In the genomic region with DNA sequence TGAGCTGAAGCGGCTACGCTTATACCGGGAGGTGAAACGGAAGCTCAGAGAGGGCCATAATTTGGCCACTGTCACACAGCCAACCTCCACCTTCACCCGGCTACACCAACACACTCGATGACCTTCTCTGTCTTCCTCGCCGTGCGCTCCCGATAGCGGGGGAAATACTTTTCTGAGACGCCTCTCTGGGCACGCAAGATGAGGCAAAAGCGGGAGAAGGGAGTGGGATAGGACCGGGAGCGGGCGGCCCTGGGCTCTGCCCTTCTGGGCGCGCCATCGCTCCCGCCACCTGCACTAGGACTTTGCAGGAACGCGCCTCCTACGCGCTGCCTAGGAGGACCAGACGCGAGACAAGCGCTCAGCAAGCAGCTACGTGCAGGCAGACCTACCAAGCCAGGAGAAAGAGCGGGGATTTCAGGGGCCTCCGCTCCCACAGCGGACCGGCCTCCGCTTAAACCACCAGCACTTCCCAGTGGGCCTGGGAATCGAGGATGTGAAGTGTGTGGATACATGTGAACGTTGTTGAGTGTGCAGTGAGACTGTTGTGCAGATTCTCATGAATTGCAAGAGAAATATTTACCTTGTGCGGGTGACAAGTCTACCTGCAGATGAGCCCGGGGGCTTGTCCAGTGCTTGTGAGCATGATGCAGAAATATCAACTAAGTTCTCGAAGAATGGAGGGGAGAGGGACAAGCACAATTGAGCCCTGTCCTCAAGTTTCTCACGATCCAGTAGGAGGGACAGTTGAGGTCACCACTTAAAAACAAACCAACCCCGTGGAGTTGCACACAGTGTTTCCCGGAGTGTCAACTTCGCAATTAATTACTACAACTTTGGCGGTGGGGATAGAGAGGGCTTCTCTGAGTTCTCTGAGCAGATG, we compare ENCODE assay signal across 11 cellular contexts. TPM values are rescaled to one million over a fixed set of nuclear protein-coding genes. Genes with fewer than 3 reads are reported as not detected.
A peak's percentile ranks its signal among the peaks of the same experiment; 100 is the strongest.
DNase-seq lines count a peak whose midpoint lies in the region; ATAC-seq, FAIRE-seq and TF ChIP-seq lines count a peak whose summit lies in the region.
"Had no signal": no experiment of that assay in that cellular context is flagged by ENCODE, and none has a peak within 500 bp of the region (broad histone marks: within the 10 kb centered on the region; RNA-seq: fewer than 3 reads in every experiment).

No MANE protein-coding gene starts in this region.

- no peaks in the 10 kb centered on the region for H3K79me2 ChIP-seq in PC-9 (ENCODE audit: low read depth)

- intact Hi-C loops in Calu3 (cut with micrococcal nuclease; ENCODE audit: unreplicated experiment) (loop anchor here (10.0 kb wide), 1 partner anchor 708 kb away; no protein-coding TSS in a partner anchor), PC-9 (cut with micrococcal nuclease; ENCODE audit: unreplicated experiment) (loop anchor here (10.0 kb wide), 3 partner anchors 208 to 1338 kb away; no protein-coding TSS in a partner anchor), pancreas (cut with DNase I) (loop anchor here in 2 of 3 donors (5.0 to 10.0 kb wide), 3 partner anchors 468 to 898 kb away; no protein-coding TSS in a partner anchor)

- peaks cover 24% of the 10 kb centered on the region for H3K4me1 Mint-ChIP-seq in Calu3 (ENCODE audit: low read depth, unreplicated experiment)

- H3K27ac Mint-ChIP-seq in Calu3 (ENCODE audit: unreplicated experiment): no peak overlapping the region

- FAIRE-seq in pancreas (lab: Jason Lieb, UNC): no peak

- H3K4me3 Mint-ChIP-seq in Calu3 (ENCODE audit: low read depth, unreplicated experiment): peak overlapping the region; percentile 57

- no peaks in the 10 kb centered on the region for H3K9me3 Mint-ChIP-seq in Calu3 (ENCODE audit: low read depth, unreplicated experiment)

- POLR2A ChIA-PET in PC-9 (lab: Charles Lee; ENCODE audit: unreplicated experiment): no interaction called here

- H3K9me2 ChIP-seq in PC-9 (ENCODE audit: insufficient read depth): no peaks in the 10 kb centered on the region

- no peak overlapping the region for H3K4me3 ChIP-seq in PC-9
- H3K4me3 ChIP-seq in epithelial cell of esophagus (ENCODE audit: low read length): peak overlapping the region; percentile 38
- H3K4me3 ChIP-seq in pancreas: peak overlapping the region in 3 of 4 donors; percentile 9 to 52 (median 37)

- no peaks in the 10 kb centered on the region for H4K20me1 ChIP-seq in PC-9 (ENCODE audit: insufficient read depth)

- ATAC-seq in pancreas (peak; percentile 6 to 26 (median 17)), GM18519 (IDR thresholded peaks at IDR 0.05; ENCODE audit: low FRiP score, unreplicated experiment) (no peak), GM21447 (IDR thresholded peaks at IDR 0.05; ENCODE audit: unreplicated experiment) (no peak)

- WGBS in pancreas, 2 donors: 8 to 14% methylated on average over 43 to 44 of the region's 44 CpGs

- BruUV-seq in Calu3 (replicated peaks; lab: Mats Ljungman, UMichigan): no TSS peak
- BruUV-seq in PC-9 (replicated peaks; lab: Mats Ljungman, UMichigan): no TSS peak

- peak overlapping the region; percentile 62; the same call in 1 of the 2 replicates for H3K4me2 ChIP-seq in PC-9

- H3K27me3 ChIP-seq in PC-9 (ENCODE audit: insufficient read depth, low read depth) (no peaks in the 10 kb centered on the region), pancreas (peaks cover 0 to 18% (median 6%) of the 10 kb centered on the region in 4 donors)

- no peak overlapping the region for H3K27ac ChIP-seq in PC-9
- no peak overlapping the region for H3K27ac ChIP-seq in pancreas

- CTCF ChIA-PET in Calu3 (lab: Charles Lee) (interaction anchor here (1.0 kb wide), 1 partner anchor 473 kb away, joined by 3 read pairs; no protein-coding TSS in a partner anchor), PC-9 (lab: Charles Lee) (interaction anchor here (0.6 to 3.9 kb wide), 2 partner anchors 560 kb away, joined by 3 to 32 read pairs; no protein-coding TSS in a partner anchor)

- H3K27me3 Mint-ChIP-seq in Calu3 (ENCODE audit: unreplicated experiment): peaks cover 86% of the 10 kb centered on the region

- TF ChIP-seq CTCF in Calu3 (IDR thresholded peaks at IDR 0.05; ENCODE audit: unreplicated experiment): no peak
- TF ChIP-seq CTCF in PC-9 (conservative IDR thresholded peaks at IDR 0.05): no peak
- TF ChIP-seq CTCF in epithelial cell of esophagus (IDR thresholded peaks at IDR 0.05; ENCODE audit: insufficient read depth, low read depth, low read length, missing control alignments): no peak
- no peak for TF ChIP-seq CTCF in pancreas (IDR thresholded peaks at IDR 0.05)

- DNase-seq in Calu3 (no peak), PC-9 (no peak), epithelial cell of esophagus (ENCODE audit: low read depth) (peak; percentile 29), pancreas (no peak), globus pallidus (ENCODE audit: low spot score) (no peak), islet precursor cell (no peak)
- DNase-seq: activated naive CD4-positive, alpha-beta T cell treated with anti-CD3 and anti-CD28 coated beads, Interleukin-2, amount 50 U/mL, for 16 hours had no signal

- H3F3A ChIP-seq in PC-9 (ENCODE audit: insufficient read depth, low read depth): peaks cover 4% of the 10 kb centered on the region; the same call in 1 of the 2 replicates

- H3K36me3 ChIP-seq in PC-9 (ENCODE audit: low read depth): no peaks in the 10 kb centered on the region
- no peaks in the 10 kb centered on the region for H3K36me3 ChIP-seq in pancreas

- H3K36me3 Mint-ChIP-seq in Calu3 (ENCODE audit: insufficient read depth, unreplicated experiment): peaks cover 4% of the 10 kb centered on the region

- peaks cover under 1% of the 10 kb centered on the region; the same call in 1 of the 2 replicates for H3K4me1 ChIP-seq in PC-9 (replicated peaks; ENCODE audit: insufficient read depth)
- H3K4me1 ChIP-seq in pancreas: peaks cover 0 to 18% (median 6%) of the 10 kb centered on the region in 3 donors

- H3K9me3 ChIP-seq in PC-9 (ENCODE audit: insufficient read depth, low read depth): no peaks in the 10 kb centered on the region
- H3K9me3 ChIP-seq in pancreas: no peaks in the 10 kb centered on the region

- 0 out of 2 replicates have a peak overlapping the region, but pooled peaks have one; percentile 50 for H2AFZ ChIP-seq in PC-9

RNA-seq across cellular contexts. Expression of gene SIX3, which starts 11.5 kb away (rescaled TPM):
- total RNA-seq in Calu3 (2022) (not detected in 2 replicates), PC-9 (2021) (1.4 TPM in 2 replicates), pancreas (under 1 TPM; 0.19 to 0.72 (median 0.25) TPM)
- 1 to 10 TPM; 1.4 to 1.7 TPM for polyA plus RNA-seq in pancreas
- total RNA-seq: left lobe of liver, RPMI7951 had no signal

RNA-seq across cellular contexts. Expression of gene SIX2, which starts 56.2 kb away (rescaled TPM):
- total RNA-seq in Calu3 (2022) (not detected in 2 replicates), PC-9 (2021) (10.2 and 11.9 TPM in 2 replicates), pancreas (1 to 10 TPM; 2.8 to 6.2 (median 3.5) TPM)
- 1 to 10 TPM; 3.6 to 4.2 TPM for polyA plus RNA-seq in pancreas
- total RNA-seq: left lobe of liver had no signal

Comparison
In these comparisons a context has a peak if more than half of its experiments do, and no peak if none do; other contexts are left out.
1. ATAC-seq: peak in pancreas (4 of 4); none in GM18519 (single experiment) and GM21447 (single experiment).